1 cellular context compared by ENCODE assay signal in genomic region chr1:35120458-35121133, GRCh38.
TF ChIP-seq lines count a peak whose summit lies in the region.

No MANE protein-coding gene starts in this region.

TF ChIP-seq in HepG2, 621 proteins besides CTCF, POLR2A, EP300 and RAD21 (continued from another document and continues in another):
- TF ChIP-seq UBTF (CRISPR knock-in tag; IDR thresholded peaks at IDR 0.05) (peak; percentile 89), FOXP1 (IDR thresholded peaks at IDR 0.05) (no peak), FOXP1 (CRISPR knock-in tag; IDR thresholded peaks at IDR 0.05) (no peak), AGO2 (optimal IDR thresholded peaks at IDR 0.05; ENCODE audit: low read depth, low read length) (no peak), ARID4A (CRISPR knock-in tag; IDR thresholded peaks at IDR 0.05; ENCODE audit: borderline replicate concordance) (0 out of 2 replicates have a peak, but pooled peaks have one; percentile 36), AHR (CRISPR knock-in tag; IDR thresholded peaks at IDR 0.05) (no peak), TBP (CRISPR knock-in tag; IDR thresholded peaks at IDR 0.05) (no peak), MBD4 (IDR thresholded peaks at IDR 0.05; ENCODE audit: borderline replicate concordance, low read length) (no peak), MZF1 (CRISPR knock-in tag; IDR thresholded peaks at IDR 0.05; ENCODE audit: borderline replicate concordance) (no peak), SNAPC4 (CRISPR knock-in tag; IDR thresholded peaks at IDR 0.05) (peak; percentile 51; the same call in 1 of the 2 replicates), NCOA5 (CRISPR knock-in tag; IDR thresholded peaks at IDR 0.05) (no peak), PITX1 (CRISPR knock-in tag; IDR thresholded peaks at IDR 0.05) (peak; percentile 13; the same call in 1 of the 2 replicates), ZNF280B (CRISPR knock-in tag; IDR thresholded peaks at IDR 0.05; ENCODE audit: borderline replicate concordance) (no peak), TAF1 (CRISPR knock-in tag; IDR thresholded peaks at IDR 0.05) (peak; percentile 51; the same call in 1 of the 2 replicates), ZFX (CRISPR knock-in tag; IDR thresholded peaks at IDR 0.05; ENCODE audit: low read depth) (peak; percentile 88), BHLHE40 (IDR thresholded peaks at IDR 0.05; ENCODE audit: low read length) (no peak), TEAD3 (CRISPR knock-in tag; optimal IDR thresholded peaks at IDR 0.05; ENCODE audit: borderline replicate concordance) (no peak), ZC3H13 (CRISPR knock-in tag; IDR thresholded peaks at IDR 0.05) (no peak)
- TF ChIP-seq, protein P1, sequence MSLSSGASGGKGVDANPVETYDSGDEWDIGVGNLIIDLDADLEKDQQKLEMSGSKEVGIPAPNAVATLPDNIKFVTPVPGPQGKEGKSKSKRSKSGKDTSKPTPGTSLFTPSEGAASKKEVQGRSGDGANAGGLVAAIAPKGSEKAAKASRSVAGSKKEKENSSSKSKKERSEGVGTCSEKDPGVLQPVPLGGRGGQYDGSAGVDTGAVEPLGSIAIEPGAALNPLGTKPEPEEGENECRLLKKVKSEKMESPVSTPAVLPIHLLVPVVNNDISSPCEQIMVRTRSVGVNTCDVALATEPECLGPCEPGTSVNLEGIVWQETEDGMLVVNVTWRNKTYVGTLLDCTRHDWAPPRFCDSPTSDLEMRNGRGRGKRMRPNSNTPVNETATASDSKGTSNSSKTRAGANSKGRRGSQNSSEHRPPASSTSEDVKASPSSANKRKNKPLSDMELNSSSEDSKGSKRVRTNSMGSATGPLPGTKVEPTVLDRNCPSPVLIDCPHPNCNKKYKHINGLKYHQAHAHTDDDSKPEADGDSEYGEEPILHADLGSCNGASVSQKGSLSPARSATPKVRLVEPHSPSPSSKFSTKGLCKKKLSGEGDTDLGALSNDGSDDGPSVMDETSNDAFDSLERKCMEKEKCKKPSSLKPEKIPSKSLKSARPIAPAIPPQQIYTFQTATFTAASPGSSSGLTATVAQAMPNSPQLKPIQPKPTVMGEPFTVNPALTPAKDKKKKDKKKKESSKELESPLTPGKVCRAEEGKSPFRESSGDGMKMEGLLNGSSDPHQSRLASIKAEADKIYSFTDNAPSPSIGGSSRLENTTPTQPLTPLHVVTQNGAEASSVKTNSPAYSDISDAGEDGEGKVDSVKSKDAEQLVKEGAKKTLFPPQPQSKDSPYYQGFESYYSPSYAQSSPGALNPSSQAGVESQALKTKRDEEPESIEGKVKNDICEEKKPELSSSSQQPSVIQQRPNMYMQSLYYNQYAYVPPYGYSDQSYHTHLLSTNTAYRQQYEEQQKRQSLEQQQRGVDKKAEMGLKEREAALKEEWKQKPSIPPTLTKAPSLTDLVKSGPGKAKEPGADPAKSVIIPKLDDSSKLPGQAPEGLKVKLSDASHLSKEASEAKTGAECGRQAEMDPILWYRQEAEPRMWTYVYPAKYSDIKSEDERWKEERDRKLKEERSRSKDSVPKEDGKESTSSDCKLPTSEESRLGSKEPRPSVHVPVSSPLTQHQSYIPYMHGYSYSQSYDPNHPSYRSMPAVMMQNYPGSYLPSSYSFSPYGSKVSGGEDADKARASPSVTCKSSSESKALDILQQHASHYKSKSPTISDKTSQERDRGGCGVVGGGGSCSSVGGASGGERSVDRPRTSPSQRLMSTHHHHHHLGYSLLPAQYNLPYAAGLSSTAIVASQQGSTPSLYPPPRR (CRISPR knock-in tag; IDR thresholded peaks at IDR 0.05; ENCODE audit: borderline replicate concordance) = no peak
- TF ChIP-seq, protein P2, sequence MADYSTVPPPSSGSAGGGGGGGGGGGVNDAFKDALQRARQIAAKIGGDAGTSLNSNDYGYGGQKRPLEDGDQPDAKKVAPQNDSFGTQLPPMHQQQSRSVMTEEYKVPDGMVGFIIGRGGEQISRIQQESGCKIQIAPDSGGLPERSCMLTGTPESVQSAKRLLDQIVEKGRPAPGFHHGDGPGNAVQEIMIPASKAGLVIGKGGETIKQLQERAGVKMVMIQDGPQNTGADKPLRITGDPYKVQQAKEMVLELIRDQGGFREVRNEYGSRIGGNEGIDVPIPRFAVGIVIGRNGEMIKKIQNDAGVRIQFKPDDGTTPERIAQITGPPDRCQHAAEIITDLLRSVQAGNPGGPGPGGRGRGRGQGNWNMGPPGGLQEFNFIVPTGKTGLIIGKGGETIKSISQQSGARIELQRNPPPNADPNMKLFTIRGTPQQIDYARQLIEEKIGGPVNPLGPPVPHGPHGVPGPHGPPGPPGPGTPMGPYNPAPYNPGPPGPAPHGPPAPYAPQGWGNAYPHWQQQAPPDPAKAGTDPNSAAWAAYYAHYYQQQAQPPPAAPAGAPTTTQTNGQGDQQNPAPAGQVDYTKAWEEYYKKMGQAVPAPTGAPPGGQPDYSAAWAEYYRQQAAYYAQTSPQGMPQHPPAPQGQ (CRISPR knock-in tag; IDR thresholded peaks at IDR 0.05; ENCODE audit: borderline replicate concordance) = no peak
- TF ChIP-seq, protein P3, sequence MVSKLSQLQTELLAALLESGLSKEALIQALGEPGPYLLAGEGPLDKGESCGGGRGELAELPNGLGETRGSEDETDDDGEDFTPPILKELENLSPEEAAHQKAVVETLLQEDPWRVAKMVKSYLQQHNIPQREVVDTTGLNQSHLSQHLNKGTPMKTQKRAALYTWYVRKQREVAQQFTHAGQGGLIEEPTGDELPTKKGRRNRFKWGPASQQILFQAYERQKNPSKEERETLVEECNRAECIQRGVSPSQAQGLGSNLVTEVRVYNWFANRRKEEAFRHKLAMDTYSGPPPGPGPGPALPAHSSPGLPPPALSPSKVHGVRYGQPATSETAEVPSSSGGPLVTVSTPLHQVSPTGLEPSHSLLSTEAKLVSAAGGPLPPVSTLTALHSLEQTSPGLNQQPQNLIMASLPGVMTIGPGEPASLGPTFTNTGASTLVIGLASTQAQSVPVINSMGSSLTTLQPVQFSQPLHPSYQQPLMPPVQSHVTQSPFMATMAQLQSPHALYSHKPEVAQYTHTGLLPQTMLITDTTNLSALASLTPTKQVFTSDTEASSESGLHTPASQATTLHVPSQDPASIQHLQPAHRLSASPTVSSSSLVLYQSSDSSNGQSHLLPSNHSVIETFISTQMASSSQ (IDR thresholded peaks at IDR 0.05; ENCODE audit: low read depth) = no peak
- TF ChIP-seq, protein P3 (CRISPR knock-in tag; IDR thresholded peaks at IDR 0.05; ENCODE audit: borderline replicate concordance) = no peak
- TF ChIP-seq, protein P4, sequence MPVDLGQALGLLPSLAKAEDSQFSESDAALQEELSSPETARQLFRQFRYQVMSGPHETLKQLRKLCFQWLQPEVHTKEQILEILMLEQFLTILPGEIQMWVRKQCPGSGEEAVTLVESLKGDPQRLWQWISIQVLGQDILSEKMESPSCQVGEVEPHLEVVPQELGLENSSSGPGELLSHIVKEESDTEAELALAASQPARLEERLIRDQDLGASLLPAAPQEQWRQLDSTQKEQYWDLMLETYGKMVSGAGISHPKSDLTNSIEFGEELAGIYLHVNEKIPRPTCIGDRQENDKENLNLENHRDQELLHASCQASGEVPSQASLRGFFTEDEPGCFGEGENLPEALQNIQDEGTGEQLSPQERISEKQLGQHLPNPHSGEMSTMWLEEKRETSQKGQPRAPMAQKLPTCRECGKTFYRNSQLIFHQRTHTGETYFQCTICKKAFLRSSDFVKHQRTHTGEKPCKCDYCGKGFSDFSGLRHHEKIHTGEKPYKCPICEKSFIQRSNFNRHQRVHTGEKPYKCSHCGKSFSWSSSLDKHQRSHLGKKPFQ (CRISPR knock-in tag; IDR thresholded peaks at IDR 0.05; ENCODE audit: insufficient replicate concordance) = no peak
